8 cellular contexts compared by ENCODE assay signal in genomic region chr3:126356373-126357298, GRCh38. TPM values are rescaled to one million over a fixed set of nuclear protein-coding genes. Genes with fewer than 3 reads are reported as not detected.
DNase-seq lines count a peak whose midpoint lies in the region; ATAC-seq, FAIRE-seq and TF ChIP-seq lines count a peak whose summit lies in the region.

No MANE protein-coding gene starts in this region.

- H3K9me3 ChIP-seq in HUES48 (ENCODE audit: control insufficient read depth, insufficient read depth, low read length): no peaks in the 10 kb centered on the region
- H3K9me3 ChIP-seq in stomach smooth muscle (ENCODE audit: control insufficient read depth in 2 of 2, low read length in 2 of 2): peaks cover 0 to 3% of the 10 kb centered on the region in 2 donors

- FAIRE-seq in bronchial epithelial cell (lab: Jason Lieb, UNC): no peak

- H3K4me3 ChIP-seq in HUES48 (ENCODE audit: low read depth, low read length) (peak overlapping the region; percentile 71), bronchial epithelial cell (ENCODE audit: low read depth, low read length) (peak overlapping the region; percentile 48), stomach smooth muscle (ENCODE audit: low read length in 2 of 2) (peak overlapping the region; percentile 85 to 96)

- H3K27me3 ChIP-seq in HUES48 (ENCODE audit: control insufficient read depth, insufficient read depth, low read length): peaks cover 26% of the 10 kb centered on the region
- peaks cover 10% of the 10 kb centered on the region for H3K27me3 ChIP-seq in bronchial epithelial cell (ENCODE audit: control insufficient read depth, insufficient read depth, low read length)
- peaks cover 2 to 3% of the 10 kb centered on the region in 2 donors for H3K27me3 ChIP-seq in stomach smooth muscle (ENCODE audit: control insufficient read depth in 1 of 2, insufficient read depth in 2 of 2, low read length in 2 of 2)

- H3K36me3 ChIP-seq in HUES48 (ENCODE audit: control insufficient read depth, insufficient read depth, low read length): peaks cover 9% of the 10 kb centered on the region
- no peaks in the 10 kb centered on the region for H3K36me3 ChIP-seq in bronchial epithelial cell (ENCODE audit: control insufficient read depth, insufficient read depth, low read length)
- H3K36me3 ChIP-seq in stomach smooth muscle (ENCODE audit: control insufficient read depth in 2 of 2, insufficient read depth in 2 of 2, low read length in 2 of 2): peaks cover 4 to 10% of the 10 kb centered on the region in 2 donors

- peaks cover 15% of the 10 kb centered on the region for H3K4me1 ChIP-seq in HUES48 (ENCODE audit: control insufficient read depth, insufficient read depth, low read length)
- H3K4me1 ChIP-seq in stomach smooth muscle (ENCODE audit: control insufficient read depth, insufficient read depth, low read length): peaks cover 31% of the 10 kb centered on the region

- no peak for TF ChIP-seq CTCF in bronchial epithelial cell (IDR thresholded peaks at IDR 0.05; ENCODE audit: insufficient read depth, low read length, severe bottlenecking)

- no peak overlapping the region; the same call in 1 of the 2 replicates for H3K9ac ChIP-seq in HUES48 (ENCODE audit: low read depth, low read length)
- peak overlapping the region; percentile 91 to 96 for H3K9ac ChIP-seq in stomach smooth muscle (ENCODE audit: low read length in 2 of 2)

- ATAC-seq in left lobe of liver (peak; percentile 9), HG02870 (IDR thresholded peaks at IDR 0.05; ENCODE audit: unreplicated experiment) (no peak)

- H3K27ac ChIP-seq in HUES48 (ENCODE audit: low read depth, low read length) (peak overlapping the region; percentile 74), stomach smooth muscle (ENCODE audit: low read length) (peak overlapping the region; percentile 95)

- DNase-seq in EL: peak; percentile 12
- DNase-seq in bronchial epithelial cell (ENCODE audit: low read depth): no peak
- DNase-seq in left lobe of liver (ENCODE audit: low spot score): peak; percentile 78
- no peak for DNase-seq in SK-N-DZ (ENCODE audit: low spot score)
- no peak for DNase-seq in stimulated activated CD4-positive, alpha-beta T cell treated with anti-CD3 and anti-CD28 coated beads, Interleukin-2, amount 100 ng/mL, for 48 hours

RNA-seq across cellular contexts. Expression of gene KLF15, which starts 0.6 kb away (rescaled TPM):
- total RNA-seq in bronchial epithelial cell (0.26 and 3.4 TPM in 2 replicates), left lobe of liver (105 TPM)
- polyA plus RNA-seq in SK-N-DZ (2014; cell fraction: cytosol; rRNA removed): 7.5 and 10.0 TPM in 2 replicates
- polyA plus RNA-seq in SK-N-DZ (2014; cell fraction: nucleus; rRNA removed): 12.3 and 12.6 TPM in 2 replicates

RNA-seq across cellular contexts. Expression of gene CFAP100, which starts 38.1 kb away (rescaled TPM):
- not detected in 2 replicates for total RNA-seq in bronchial epithelial cell
- not detected for total RNA-seq in left lobe of liver
- polyA plus RNA-seq in SK-N-DZ (2014; cell fraction: cytosol; rRNA removed): not detected in 2 replicates
- polyA plus RNA-seq in SK-N-DZ (2014; cell fraction: nucleus; rRNA removed): not detected in 2 replicates

Comparison
In these comparisons a context has a peak if more than half of its experiments do, and no peak if none do; other contexts are left out.
1. DNase-seq: peak in EL (single experiment) and left lobe of liver (single experiment); none in bronchial epithelial cell (single experiment), SK-N-DZ (single experiment) and stimulated activated CD4-positive, alpha-beta T cell treated with anti-CD3 and anti-CD28 coated beads, Interleukin-2, amount 100 ng/mL, for 48 hours (0 of 2).
2. RNA of gene KLF15, which starts 0.6 kb away (total RNA-seq): 105 TPM in left lobe of liver (single experiment); 0.26 to 3.4 TPM in bronchial epithelial cell; every median in the first group is over 10 times any median in the second.
3. Peak in every context shown above with its lines, with median percentiles within 50 percentile points of each other: H3K4me3 ChIP-seq.